5 cellular contexts compared by ENCODE assay signal in the genomic region with DNA sequence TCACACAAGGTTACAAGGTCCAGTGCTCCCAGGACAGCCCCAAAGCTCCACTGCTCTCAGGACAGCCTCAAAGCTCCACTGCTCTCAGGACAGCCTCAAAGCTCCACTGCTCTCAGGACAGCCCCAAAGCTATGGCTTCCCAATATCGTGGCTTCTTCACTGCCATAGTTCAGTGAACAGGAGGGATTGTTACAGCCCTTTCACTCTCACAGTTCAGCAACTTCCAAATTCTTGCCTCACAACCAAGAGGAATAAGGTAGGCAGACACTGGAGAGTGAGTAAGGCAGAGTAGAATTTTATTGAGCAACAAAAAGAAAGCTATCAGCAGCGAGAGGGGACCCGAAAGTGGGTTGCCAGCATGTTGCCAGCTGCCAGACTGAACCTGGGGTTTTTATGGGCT.
"Had no signal": no experiment of that assay in that cellular context is flagged by ENCODE, and none has a peak within 500 bp of the region (broad histone marks: within the 10 kb centered on the region; RNA-seq: fewer than 3 reads in every experiment).

No MANE protein-coding gene starts in this region.

- H2AFZ ChIP-seq: GM23248 had no signal

- H3K27ac ChIP-seq: GM23248 had no signal

- H3K9ac ChIP-seq: GM23248 had no signal

- DNase-seq: GM23248, GOT3, H9, HCEC 1CT, IMR-90 had no signal

- H3K4me3 ChIP-seq: GM23248 had no signal
